2 cellular contexts compared by ENCODE assay signal in genomic region chr16:67652578-67653130, GRCh38.
TF ChIP-seq lines count a peak whose summit lies in the region.

No MANE protein-coding gene starts in this region.

TF ChIP-seq in HEK293, 187 proteins besides CTCF, POLR2A, EP300 and RAD21:
- peak; percentile 30; the same call in 1 of the 2 replicates for TF ChIP-seq ZBTB6 (tag by site-specific recombination; IDR thresholded peaks at IDR 0.05)
- TF ChIP-seq ZBTB20 (tag by site-specific recombination; IDR thresholded peaks at IDR 0.05), result peak; percentile 85
- TF ChIP-seq KLF7 (tag by site-specific recombination; IDR thresholded peaks at IDR 0.05; ENCODE audit: borderline replicate concordance), result no peak
- peak; percentile 83 for TF ChIP-seq REST (tag by site-specific recombination; IDR thresholded peaks at IDR 0.05)
- TF ChIP-seq ZNF214 (tag by site-specific recombination; IDR thresholded peaks at IDR 0.05; ENCODE audit: borderline replicate concordance), result no peak
- no peak for TF ChIP-seq ZIC2 (tag by site-specific recombination; IDR thresholded peaks at IDR 0.05)
- TF ChIP-seq ZNF23 (tag by site-specific recombination; IDR thresholded peaks at IDR 0.05; ENCODE audit: borderline replicate concordance), result no peak

TF ChIP-seq in K562, 482 proteins besides CTCF, POLR2A, EP300 and RAD21 (continues in another document):
- TF ChIP-seq FOXP1 (CRISPR knock-in tag; IDR thresholded peaks at IDR 0.05), result 0 out of 2 replicates have a peak, but pooled peaks have one; percentile 35
- peak; percentile 89 for TF ChIP-seq ZNF766 (CRISPR knock-in tag; conservative IDR thresholded peaks at IDR 0.05)
- peak; percentile 67; the same call in 1 of the 2 replicates for TF ChIP-seq MIER1 (IDR thresholded peaks at IDR 0.05; ENCODE audit: low read depth)
- TF ChIP-seq CXXC5 (CRISPR knock-in tag; IDR thresholded peaks at IDR 0.05), result peak; percentile 44
- peak; percentile 89 for TF ChIP-seq ZNF197 (CRISPR knock-in tag; IDR thresholded peaks at IDR 0.05; ENCODE audit: low read depth)
- peak; percentile 25; the same call in 1 of the 2 replicates for TF ChIP-seq CTBP1 (IDR thresholded peaks at IDR 0.05; ENCODE audit: borderline replicate concordance)
- TF ChIP-seq NBN (IDR thresholded peaks at IDR 0.05; ENCODE audit: low read depth), result no peak
- TF ChIP-seq RBBP5 (IDR thresholded peaks at IDR 0.05; ENCODE audit: borderline replicate concordance, insufficient read depth, low read length, poor library complexity, severe bottlenecking), result peak; percentile 31
- TF ChIP-seq ZNF77 (CRISPR knock-in tag; IDR thresholded peaks at IDR 0.05), result no peak
- no peak for TF ChIP-seq PHF21A (IDR thresholded peaks at IDR 0.05; ENCODE audit: borderline replicate concordance, low read depth)
- 0 out of 2 replicates have a peak, but pooled peaks have one; percentile 44 for TF ChIP-seq ZNF431 (CRISPR knock-in tag; IDR thresholded peaks at IDR 0.05)
- TF ChIP-seq ARID4B (CRISPR knock-in tag; IDR thresholded peaks at IDR 0.05), result peak; percentile 47; the same call in 1 of the 2 replicates
- peak in 1 of 3 experiments; percentile 82; a peak in 2 of 6 replicates for TF ChIP-seq ZBTB11 (CRISPR knock-in tag; IDR thresholded peaks at IDR 0.05)
- peak; percentile 31; the same call in 1 of the 2 replicates for TF ChIP-seq CREM (IDR thresholded peaks at IDR 0.05; ENCODE audit: low read depth)
- TF ChIP-seq UBTF (IDR thresholded peaks at IDR 0.05; ENCODE audit: borderline replicate concordance in 1 of 2, low read depth in 2 of 2, low read length in 2 of 2), result peak in 1 of 2 experiments; percentile 55; a peak in 1 of 4 replicates
- peak; percentile 75 for TF ChIP-seq ZNF644 (tag; IDR thresholded peaks at IDR 0.05; ENCODE audit: low read depth)
- TF ChIP-seq RCOR1 (IDR thresholded peaks at IDR 0.05; ENCODE audit: borderline replicate concordance in 1 of 2, low read depth in 2 of 2, low read length in 2 of 2), result 0 out of 4 replicates have a peak, but pooled peaks of 1 of the 2 experiments have one; percentile 13
- TF ChIP-seq ZNF511 (CRISPR knock-in tag; IDR thresholded peaks at IDR 0.05), result peak; percentile 54; the same call in 1 of the 2 replicates
- TF ChIP-seq ZBTB7A (IDR thresholded peaks at IDR 0.05; ENCODE audit: borderline replicate concordance, control insufficient read depth, low read depth, low read length), result peak; percentile 76; the same call in 1 of the 2 replicates
- no peak for TF ChIP-seq ZNF263 (CRISPR knock-in tag; IDR thresholded peaks at IDR 0.05; ENCODE audit: borderline replicate concordance)
- TF ChIP-seq ZBTB2 (IDR thresholded peaks at IDR 0.05), result no peak
- TF ChIP-seq ZNF740 (CRISPR knock-in tag; IDR thresholded peaks at IDR 0.05), result 0 out of 2 replicates have a peak, but pooled peaks have one; percentile 29
- TF ChIP-seq ZNF740 (tag; IDR thresholded peaks at IDR 0.05), result no peak
- 0 out of 2 replicates have a peak, but pooled peaks have one; percentile 18 for TF ChIP-seq FOSL1 (tag; conservative IDR thresholded peaks at IDR 0.05)
- TF ChIP-seq ZNF639 (CRISPR knock-in tag; conservative IDR thresholded peaks at IDR 0.05 in 1 of 2, IDR thresholded peaks at IDR 0.05 in 1 of 2), result peak in 1 of 2 experiments; percentile 57; a peak in 1 of 4 replicates
- no peak for TF ChIP-seq MTA2 (IDR thresholded peaks at IDR 0.05; ENCODE audit: low read depth)
- TF ChIP-seq KDM4B (IDR thresholded peaks at IDR 0.05; ENCODE audit: borderline replicate concordance in 2 of 2, low read depth in 1 of 2), result 0 out of 4 replicates have a peak, but pooled peaks of 1 of the 2 experiments have one; percentile 42
- no peak for TF ChIP-seq HNRNPH1 (optimal IDR thresholded peaks at IDR 0.05; ENCODE audit: low read depth, low read length)
- no peak for TF ChIP-seq BMI1 (IDR thresholded peaks at IDR 0.05; ENCODE audit: low read length)
- TF ChIP-seq VEZF1 (CRISPR knock-in tag; IDR thresholded peaks at IDR 0.05), result peak; percentile 97
- TF ChIP-seq HMGXB4 (CRISPR knock-in tag; IDR thresholded peaks at IDR 0.05), result 0 out of 2 replicates have a peak, but pooled peaks have one; percentile 55
- 0 out of 4 replicates have a peak, but pooled peaks of 1 of the 2 experiments have one; percentile 50 for TF ChIP-seq SIN3A (IDR thresholded peaks at IDR 0.05; ENCODE audit: borderline replicate concordance in 2 of 2, control insufficient read depth in 1 of 2, low read depth in 2 of 2, low read length in 2 of 2)
- 0 out of 2 replicates have a peak, but pooled peaks have one; percentile 50 for TF ChIP-seq SMAD4 (CRISPR knock-in tag; conservative IDR thresholded peaks at IDR 0.05)
